8 cellular contexts compared by ENCODE assay signal in genomic region chr15:89335289-89336041, GRCh38. TPM values are rescaled to one million over a fixed set of nuclear protein-coding genes. Genes with fewer than 3 reads are reported as not detected.
DNase-seq lines count a peak whose midpoint lies in the region; ATAC-seq and TF ChIP-seq lines count a peak whose summit lies in the region.

No MANE protein-coding gene starts in this region.

- 2 to 3% methylated on average over 24 to 25 of the region's 41 CpGs for WGBS in mesodermal cell (ENCODE audit: insufficient coverage in 2 of 2), 2 experiments

- H3K27me3 Mint-ChIP-seq in CD4-positive, alpha-beta T cell: peaks cover 11% of the 10 kb centered on the region
- H3K27me3 Mint-ChIP-seq in chondrocyte (ENCODE audit: low read depth): peaks cover 2% of the 10 kb centered on the region

- no peak overlapping the region for H3K27ac ChIP-seq in CD4-positive, alpha-beta T cell (ENCODE audit: low read depth, low read length)
- peak overlapping the region; percentile 5 for H3K27ac ChIP-seq in mesodermal cell (ENCODE audit: low read depth, low read length, severe bottlenecking)

- no peak for TF ChIP-seq CTCF in CD4-positive, alpha-beta T cell (IDR thresholded peaks at IDR 0.05)
- TF ChIP-seq CTCF in chondrocyte (IDR thresholded peaks at IDR 0.05): no peak

- intact Hi-C loops in CD4-positive, alpha-beta T cell (cut with DNase I, micrococcal nuclease): loop anchor here (2.0 to 10.0 kb wide), 6 partner anchors 93 to 791 kb away; partner anchors contain the start of genes AEN (in 2 of the 2), DET1 (in 1 of the 2), FANCI (in 1 of the 2) and PEX11A (in 1 of the 2)

- peak; percentile 14 for ATAC-seq in CD4-positive, alpha-beta T cell (ENCODE audit: poor library complexity)
- ATAC-seq in GM21619 (IDR thresholded peaks at IDR 0.05; ENCODE audit: unreplicated experiment): peak; percentile 13
- no peak for ATAC-seq in left lobe of liver
- ATAC-seq in GM19035 (IDR thresholded peaks at IDR 0.05; ENCODE audit: unreplicated experiment): no peak

- H3K36me3 Mint-ChIP-seq in CD4-positive, alpha-beta T cell (ENCODE audit: low read depth): peaks cover 39% of the 10 kb centered on the region
- peaks cover 14% of the 10 kb centered on the region for H3K36me3 Mint-ChIP-seq in chondrocyte (ENCODE audit: low read depth)

- H3K27me3 ChIP-seq in CD4-positive, alpha-beta T cell (ENCODE audit: control insufficient read depth, insufficient read depth, low read length): no peaks in the 10 kb centered on the region

- peak overlapping the region; percentile 96 for H3K4me3 Mint-ChIP-seq in CD4-positive, alpha-beta T cell
- H3K4me3 Mint-ChIP-seq in chondrocyte (ENCODE audit: unreplicated experiment): peak overlapping the region; percentile 71

- no peaks in the 10 kb centered on the region for H3K9me3 ChIP-seq in CD4-positive, alpha-beta T cell (ENCODE audit: control insufficient read depth, low read length)
- no peaks in the 10 kb centered on the region for H3K9me3 ChIP-seq in mesodermal cell (ENCODE audit: control insufficient read depth, low read length)

- POLR2A ChIA-PET in CD4-positive, alpha-beta T cell (lab: Charles Lee): interaction anchor here (0.7 to 2.0 kb wide), 11 partner anchors 11 to 1619 kb away, joined by 3 to 12 read pairs (median 4); partner anchors contain the start of genes ABHD2, FANCI, ISG20 and MRPL46

- H3K4me1 ChIP-seq in mesodermal cell (ENCODE audit: control insufficient read depth, insufficient read depth, low read length, poor library complexity, severe bottlenecking): peaks cover 22% of the 10 kb centered on the region

- peak overlapping the region; percentile 78 for H3K4me3 ChIP-seq in mesodermal cell (ENCODE audit: extremely low read depth, insufficient read depth, low read length, poor library complexity, severe bottlenecking)

- peak overlapping the region; percentile 100 for H3K27ac Mint-ChIP-seq in CD4-positive, alpha-beta T cell
- H3K27ac Mint-ChIP-seq in chondrocyte (ENCODE audit: unreplicated experiment): peak overlapping the region; percentile 89

- H3K9me3 Mint-ChIP-seq in CD4-positive, alpha-beta T cell: peaks cover 2% of the 10 kb centered on the region
- no peaks in the 10 kb centered on the region for H3K9me3 Mint-ChIP-seq in chondrocyte (ENCODE audit: low read depth)

- CTCF ChIA-PET in CD4-positive, alpha-beta T cell (lab: Charles Lee): interaction anchor here (1.0 to 3.0 kb wide), 4 partner anchors 8 to 158 kb away, joined by 3 to 22 read pairs (median 3); no protein-coding TSS in a partner anchor

- peaks cover 49% of the 10 kb centered on the region for H3K4me1 Mint-ChIP-seq in CD4-positive, alpha-beta T cell (ENCODE audit: low read depth)
- peaks cover 41% of the 10 kb centered on the region for H3K4me1 Mint-ChIP-seq in chondrocyte (ENCODE audit: low read depth)

- peak in 8 of 10 experiments; percentile 18 to 53 (median 30) for DNase-seq in CD4-positive, alpha-beta T cell
- peak; percentile 64 for DNase-seq in NCI-H510A treated with DMSO at 0.1 percent for 48 hours (lab: John Stamatoyannopoulos, UW)
- peak; percentile 68 for DNase-seq in chondrocyte (ENCODE audit: low spot score)
- DNase-seq in left lobe of liver (ENCODE audit: low spot score): no peak
- no peak for DNase-seq in cerebellum (ENCODE audit: low spot score)

- peaks cover 27% of the 10 kb centered on the region for H3K36me3 ChIP-seq in mesodermal cell (ENCODE audit: control insufficient read depth, insufficient read depth, low read length)

RNA-seq across cellular contexts. Expression of gene POLG, which starts 0.8 kb away (rescaled TPM):
- total RNA-seq in CD4-positive, alpha-beta T cell: 100 to 1,000 TPM; 139 to 140 TPM
- 49.7 to 54.2 TPM (median 52.1 TPM) in 3 replicates for total RNA-seq in chondrocyte
- polyA plus RNA-seq in mesodermal cell (2013, experiment 1 of 2): 49.3 TPM
- polyA plus RNA-seq in mesodermal cell (2013, experiment 2 of 2): 40.9 TPM
- 36.0 TPM for total RNA-seq in left lobe of liver
- 35.2 TPM for total RNA-seq in cerebellum

Comparison
In these comparisons a context has a peak if more than half of its experiments do, and no peak if none do; other contexts are left out.
1. ATAC-seq: peak in CD4-positive, alpha-beta T cell (single experiment) and GM21619 (single experiment); none in left lobe of liver (single experiment) and GM19035 (single experiment).
2. DNase-seq: peak in CD4-positive, alpha-beta T cell (8 of 10), NCI-H510A treated with DMSO at 0.1 percent for 48 hours (single experiment) and chondrocyte (single experiment); none in left lobe of liver (single experiment) and cerebellum (single experiment).